23 cellular contexts compared by ENCODE assay signal in genomic region chr22:24485170-24485569, GRCh38. TPM values are rescaled to one million over a fixed set of nuclear protein-coding genes. Genes with fewer than 3 reads are reported as not detected.
DNase-seq lines count a peak whose midpoint lies in the region; ATAC-seq, FAIRE-seq and TF ChIP-seq lines count a peak whose summit lies in the region.
"Had no signal": no experiment of that assay in that cellular context is flagged by ENCODE, and none has a peak within 500 bp of the region (broad histone marks: within the 10 kb centered on the region; RNA-seq: fewer than 3 reads in every experiment).

No MANE protein-coding gene starts in this region.

- H3K9me3 ChIP-seq in right lobe of liver = no peaks in the 10 kb centered on the region
- H3K9me3 ChIP-seq: BE2C; BLaER1 treated with 17β-estradiol and CSF1 and Interleukin-3, amounts not matched to agents 10 nM and 100 nM; HAP-1 had no signal

- H3K36me3 Mint-ChIP-seq in activated T-cell treated with anti-CD3 and anti-CD28 coated beads, Interleukin-2, amount 50 U/mL, for 4 hours (ENCODE audit: insufficient read depth) = no peaks in the 10 kb centered on the region
- H3K36me3 Mint-ChIP-seq: CD8-positive, alpha-beta memory T cell had no signal

- H3K4me3 Mint-ChIP-seq in activated T-cell treated with anti-CD3 and anti-CD28 coated beads, Interleukin-2, amount 50 U/mL, for 4 hours = no peak overlapping the region
- H3K4me3 Mint-ChIP-seq: CD14-positive monocyte; CD4-positive, alpha-beta T cell; CD8-positive, alpha-beta memory T cell; HFFc6 had no signal

- peak; percentile 44 for FAIRE-seq in urothelium cell line (lab: Jason Lieb, UNC)
- FAIRE-seq: A204.1, GM12878, H54 had no signal

- ATAC-seq in right lobe of liver = no peak
- no peak for ATAC-seq in HG03196 (IDR thresholded peaks at IDR 0.05; ENCODE audit: unreplicated experiment)
- no peak for ATAC-seq in activated T-cell treated with anti-CD3 and anti-CD28 coated beads, Interleukin-2, amount 50 U/mL, for 4 hours

- peaks cover 0 to 85% (median 32%) of the 10 kb centered on the region in 4 donors for H3K4me1 ChIP-seq in right lobe of liver
- H3K4me1 ChIP-seq: HAP-1 had no signal

- DNase-seq in NCI-H146 (lab: John Stamatoyannopoulos, UW) (peak; percentile 13), NCI-H146 treated with DMSO at 0.1 percent for 48 hours (lab: John Stamatoyannopoulos, UW; ENCODE audit: unreplicated experiment) (no peak), right lobe of liver (peak in 1 of 3 donors; percentile 23), urothelium cell line (ENCODE audit: low spot score) (no peak)
- DNase-seq in activated T-cell treated with anti-CD3 and anti-CD28 coated beads, Interleukin-2, amount 50 U/mL, for 4 hours = no peak
- DNase-seq: AML-193, DMS 273 treated with DMSO at 0.1 percent for 48 hours, DMS79, EL, GDM1, GOT3 had no signal

- no peaks in the 10 kb centered on the region for H3K27me3 ChIP-seq in right lobe of liver
- H3K27me3 ChIP-seq: BE2C; BLaER1 treated with 17β-estradiol and CSF1 and Interleukin-3, amounts not matched to agents 10 nM and 100 nM had no signal

- no peak for TF ChIP-seq CTCF in right lobe of liver (IDR thresholded peaks at IDR 0.05)

- 7% methylated on average over 4 of the region's 4 CpGs for WGBS in right lobe of liver (ENCODE audit: insufficient coverage, low coverage, low lambda C conversion rate, missing lambda C conversion rate)

- H3K4me3 ChIP-seq in right lobe of liver = no peak overlapping the region
- H3K4me3 ChIP-seq: BLaER1 treated with 17β-estradiol and CSF1 and Interleukin-3, amounts not matched to agents 10 nM and 100 nM; GM12878; HAP-1 had no signal

- H3K27me3 Mint-ChIP-seq in activated T-cell treated with anti-CD3 and anti-CD28 coated beads, Interleukin-2, amount 50 U/mL, for 4 hours (ENCODE audit: low read depth) = peaks cover 2% of the 10 kb centered on the region
- H3K27me3 Mint-ChIP-seq: CD4-positive, alpha-beta T cell had no signal

- TF ChIP-seq POLR2A in right lobe of liver (IDR thresholded peaks at IDR 0.05) = no peak

- no peaks in the 10 kb centered on the region for H3K36me3 ChIP-seq in right lobe of liver
- H3K36me3 ChIP-seq: BE2C; BLaER1 treated with 17β-estradiol and CSF1 and Interleukin-3, amounts not matched to agents 10 nM and 100 nM; HAP-1 had no signal

- H3K27ac ChIP-seq in right lobe of liver = peak overlapping the region in 2 of 3 donors; percentile 29 to 62
- H3K27ac ChIP-seq: 22Rv1 had no signal

- no peaks in the 10 kb centered on the region for H3K9me3 Mint-ChIP-seq in activated T-cell treated with anti-CD3 and anti-CD28 coated beads, Interleukin-2, amount 50 U/mL, for 4 hours
- H3K9me3 Mint-ChIP-seq: CD4-positive, alpha-beta T cell; CD8-positive, alpha-beta memory T cell; HFFc6 had no signal

- peaks cover 19% of the 10 kb centered on the region for H3K4me1 Mint-ChIP-seq in activated T-cell treated with anti-CD3 and anti-CD28 coated beads, Interleukin-2, amount 50 U/mL, for 4 hours (ENCODE audit: low read depth)

- intact Hi-C loops in right lobe of liver (cut with DNase I) = loop anchor here in 1 of 2 donors (10.0 kb wide), 1 partner anchor 60 kb away; the partner anchor contains the start of gene ADORA2A

RNA-seq across cellular contexts. Expression of gene UPB1, which starts 10.0 kb away (rescaled TPM):
- 100 to 1,000 TPM in 3 of 6 experiments, 10 to 100 TPM in 3; 50.6 to 169 (median 100) TPM for total RNA-seq in right lobe of liver
- total RNA-seq in activated T-cell treated with anti-CD3 and anti-CD28 coated beads, Interleukin-2, amount 50 U/mL, for 4 hours = under 1 TPM; 0.16 to 0.23 (median 0.16) TPM
- total RNA-seq: CD8-positive, alpha-beta memory T cell had no signal

RNA-seq across cellular contexts. Expression of gene ADORA2A, which starts 57.8 kb away (rescaled TPM):
- total RNA-seq in right lobe of liver = 1 to 10 TPM; 2.0 to 7.7 (median 3.6) TPM
- total RNA-seq in activated T-cell treated with anti-CD3 and anti-CD28 coated beads, Interleukin-2, amount 50 U/mL, for 4 hours = 10 to 100 TPM; 44.6 to 57.1 (median 51.1) TPM

Comparison
In these comparisons a context has a peak if more than half of its experiments do, and no peak if none do; other contexts are left out.
1. RNA of gene UPB1, which starts 10.0 kb away (total RNA-seq): 50.6 to 169 TPM in right lobe of liver; 0.16 to 0.23 TPM in activated T-cell treated with anti-CD3 and anti-CD28 coated beads, Interleukin-2, amount 50 U/mL, for 4 hours; every median in the first group is over 10 times any median in the second.
2. RNA of gene ADORA2A, which starts 57.8 kb away (total RNA-seq): 44.6 to 57.1 TPM in activated T-cell treated with anti-CD3 and anti-CD28 coated beads, Interleukin-2, amount 50 U/mL, for 4 hours; 2.0 to 7.7 TPM in right lobe of liver; every median in the first group is over 4 times any median in the second.